In the genomic region with DNA sequence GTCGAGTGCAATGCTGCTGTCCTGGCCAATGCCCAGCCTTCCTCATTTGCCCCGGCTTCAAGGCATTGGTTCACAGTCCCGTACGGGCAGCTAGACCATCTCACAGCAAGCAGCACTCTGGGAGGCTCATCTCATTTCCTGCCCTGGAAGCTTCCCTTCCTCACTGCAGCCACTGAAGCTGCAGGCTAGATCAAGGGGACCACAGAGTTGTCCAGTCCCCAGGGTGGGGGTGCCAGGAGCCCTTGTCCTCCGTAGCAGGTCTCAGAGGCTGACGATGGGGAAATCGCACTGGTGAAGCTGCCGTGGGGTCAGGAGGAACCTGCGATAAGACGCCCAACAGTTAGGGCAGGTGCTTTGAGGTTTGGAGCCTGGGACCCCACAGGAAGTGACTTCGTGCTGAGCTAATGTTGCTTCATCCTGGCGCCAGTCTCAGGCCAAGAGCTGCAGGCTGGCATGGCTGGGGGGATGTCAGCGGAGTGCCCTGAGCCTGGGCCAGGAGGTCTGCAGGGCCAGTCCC, we compare ENCODE assay signal across 9 cellular contexts. TPM values are rescaled to one million over a fixed set of nuclear protein-coding genes. Genes with fewer than 3 reads are reported as not detected.
DNase-seq lines count a peak whose midpoint lies in the region; ATAC-seq, FAIRE-seq and TF ChIP-seq lines count a peak whose summit lies in the region.
"Had no signal": no experiment of that assay in that cellular context is flagged by ENCODE, and none has a peak within 500 bp of the region (broad histone marks: within the 10 kb centered on the region; RNA-seq: fewer than 3 reads in every experiment).

A gene with protein sequence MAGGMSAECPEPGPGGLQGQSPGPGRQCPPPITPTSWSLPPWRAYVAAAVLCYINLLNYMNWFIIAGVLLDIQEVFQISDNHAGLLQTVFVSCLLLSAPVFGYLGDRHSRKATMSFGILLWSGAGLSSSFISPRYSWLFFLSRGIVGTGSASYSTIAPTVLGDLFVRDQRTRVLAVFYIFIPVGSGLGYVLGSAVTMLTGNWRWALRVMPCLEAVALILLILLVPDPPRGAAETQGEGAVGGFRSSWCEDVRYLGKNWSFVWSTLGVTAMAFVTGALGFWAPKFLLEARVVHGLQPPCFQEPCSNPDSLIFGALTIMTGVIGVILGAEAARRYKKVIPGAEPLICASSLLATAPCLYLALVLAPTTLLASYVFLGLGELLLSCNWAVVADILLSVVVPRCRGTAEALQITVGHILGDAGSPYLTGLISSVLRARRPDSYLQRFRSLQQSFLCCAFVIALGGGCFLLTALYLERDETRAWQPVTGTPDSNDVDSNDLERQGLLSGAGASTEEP (plus strand): TSS at position 426 of the 517 bp plus-strand sequence. CDS start 28 bp downstream, at position 454.

- peak within 1 kb of the TSS; percentile 50 for H3K4me3 Mint-ChIP-seq in T-helper 17 cell

- H3K9me3 ChIP-seq in T-helper 17 cell (ENCODE audit: control insufficient read depth, low read length, poor library complexity, severe bottlenecking): no peaks in the 10 kb centered on the region
- H3K9me3 ChIP-seq in GM12878 (replicated peaks; ENCODE audit: control insufficient read depth, insufficient read depth, low read length): no peaks in the 10 kb centered on the region

- H3K27ac Mint-ChIP-seq in T-helper 17 cell: no peak within 1 kb of the TSS

- peak within 1 kb of the TSS; percentile 80 for H2AFZ ChIP-seq in GM12878 (ENCODE audit: control insufficient read depth, low read depth, low read length)

- TF ChIP-seq POLR2A in GM12878 (IDR thresholded peaks at IDR 0.05; ENCODE audit: low read depth, low read length): peak; percentile 45; the same call in 1 of the 2 replicates

- H3K27me3 Mint-ChIP-seq in T-helper 17 cell: peaks cover 6% of the 10 kb centered on the region

- TF ChIP-seq CTCF in GM12878 (IDR thresholded peaks at IDR 0.05 in 2 of 3, conservative IDR thresholded peaks at IDR 0.05 in 1 of 3; ENCODE audit: control insufficient read depth in 2 of 3, extremely low read depth in 1 of 3, insufficient read depth in 1 of 3, low read depth in 3 of 3, low read length in 3 of 3): no peak

- TF ChIP-seq RAD21 in GM12878 (IDR thresholded peaks at IDR 0.05; ENCODE audit: insufficient read depth, low read depth, low read length): no peak

- DNase-seq in KBM-7 (peak; percentile 83), T-helper 17 cell (no peak), GM12878 (ENCODE audit: low read depth, low spot score) (no peak), HT-29 (ENCODE audit: low spot score) (no peak), ureter (ENCODE audit: low spot score) (no peak), GM19239 (ENCODE audit: insufficient read length, low spot score) (no peak)
- DNase-seq in stimulated activated CD8-positive, alpha-beta memory T cell treated with anti-CD3 and anti-CD28 coated beads, Interleukin-4, amount 100 ng/mL, for 24 hours (ENCODE audit: low read depth): peak; percentile 24
- DNase-seq: cortex of kidney had no signal

- no peak within 1 kb of the TSS for H3K27ac ChIP-seq in GM12878 (ENCODE audit: control insufficient read depth, insufficient read depth)

- BruUV-seq in GM12878 (replicated peaks; lab: Mats Ljungman, UMichigan): no TSS peak

- in situ Hi-C loops in KBM-7 (cut with MboI; ENCODE audit: low pct_unique_long_range_greater_than_20kb, low sequenced_read_pairs): no loop called here
- in situ Hi-C loops in GM12878 (cut with MboI): no loop called here

- WGBS in GM12878 (ENCODE audit: insufficient coverage, insufficient replicate concordance, low lambda C conversion rate, missing lambda C conversion rate): 0% methylated on average over 13 of the region's 13 CpGs

- intact Hi-C loops in GM12878 (cut with micrococcal nuclease; ENCODE audit: unreplicated experiment): no loop called here

- RAD21 ChIA-PET in GM12878 (lab: Charles Lee; ENCODE audit: unreplicated experiment): no interaction called here

- CTCF ChIA-PET in GM12878 (lab: Yijun Ruan, JAX): interaction anchor here (1.0 kb wide), 1 partner anchor 12 kb away, joined by 3 read pairs; no protein-coding TSS in a partner anchor

- H3K79me2 ChIP-seq in GM12878 (ENCODE audit: control insufficient read depth, insufficient read depth, low read length): no peaks in the 10 kb centered on the region

- H4K20me1 ChIP-seq in GM12878 (ENCODE audit: control insufficient read depth, insufficient read depth): no peaks in the 10 kb centered on the region

- H3K9ac ChIP-seq in GM12878 (ENCODE audit: control insufficient read depth, insufficient read depth, low read length): no peak within 1 kb of the TSS

- H3K4me3 ChIP-seq in GM12878: no peak within 1 kb of the TSS

- H3K36me3 Mint-ChIP-seq in T-helper 17 cell (ENCODE audit: low read depth): peaks cover under 1% of the 10 kb centered on the region

- TF ChIP-seq EP300 in GM12878 (IDR thresholded peaks at IDR 0.05; ENCODE audit: borderline replicate concordance in 1 of 2, control insufficient read depth in 1 of 2, low read depth in 2 of 2, low read length in 2 of 2): no peak

- SMC1A ChIA-PET in GM12878 (lab: Charles Lee; ENCODE audit: uncharacterized antibody, unreplicated experiment): no interaction called here

- H3K4me2 ChIP-seq in GM12878 (ENCODE audit: control insufficient read depth, insufficient read depth): peak within 1 kb of the TSS; percentile 21

- H3K4me1 Mint-ChIP-seq in T-helper 17 cell: peaks cover 14% of the 10 kb centered on the region

- ATAC-seq in T-helper 17 cell: peak; percentile 48
- peak; percentile 78 for ATAC-seq in GM12878
- no peak for ATAC-seq in GM19455 (IDR thresholded peaks at IDR 0.05; ENCODE audit: unreplicated experiment)

- POLR2A ChIA-PET in GM12878 (lab: Charles Lee): no interaction called here

- no peaks in the 10 kb centered on the region for H3K27me3 ChIP-seq in GM12878 (replicated peaks in 1 of 2; ENCODE audit: control insufficient read depth in 2 of 2, insufficient read depth in 2 of 2, low read length in 1 of 2)

- FAIRE-seq in GM12878 (lab: Jason Lieb, UNC): no peak
- no peak for FAIRE-seq in GM19239 (lab: Jason Lieb, UNC)

- no peaks in the 10 kb centered on the region for H3K36me3 ChIP-seq in GM12878 (ENCODE audit: control insufficient read depth in 2 of 2, insufficient read depth in 2 of 2, low read length in 1 of 2)

- peaks cover 12% of the 10 kb centered on the region for H3K4me1 ChIP-seq in GM12878 (ENCODE audit: control insufficient read depth, insufficient read depth, low read length)

TF ChIP-seq in GM12878, 131 proteins besides CTCF, POLR2A, EP300 and RAD21:
- TF ChIP-seq POU2F2 (IDR thresholded peaks at IDR 0.05; ENCODE audit: borderline replicate concordance, low read depth, low read length): no peak
- TF ChIP-seq, protein P1, sequence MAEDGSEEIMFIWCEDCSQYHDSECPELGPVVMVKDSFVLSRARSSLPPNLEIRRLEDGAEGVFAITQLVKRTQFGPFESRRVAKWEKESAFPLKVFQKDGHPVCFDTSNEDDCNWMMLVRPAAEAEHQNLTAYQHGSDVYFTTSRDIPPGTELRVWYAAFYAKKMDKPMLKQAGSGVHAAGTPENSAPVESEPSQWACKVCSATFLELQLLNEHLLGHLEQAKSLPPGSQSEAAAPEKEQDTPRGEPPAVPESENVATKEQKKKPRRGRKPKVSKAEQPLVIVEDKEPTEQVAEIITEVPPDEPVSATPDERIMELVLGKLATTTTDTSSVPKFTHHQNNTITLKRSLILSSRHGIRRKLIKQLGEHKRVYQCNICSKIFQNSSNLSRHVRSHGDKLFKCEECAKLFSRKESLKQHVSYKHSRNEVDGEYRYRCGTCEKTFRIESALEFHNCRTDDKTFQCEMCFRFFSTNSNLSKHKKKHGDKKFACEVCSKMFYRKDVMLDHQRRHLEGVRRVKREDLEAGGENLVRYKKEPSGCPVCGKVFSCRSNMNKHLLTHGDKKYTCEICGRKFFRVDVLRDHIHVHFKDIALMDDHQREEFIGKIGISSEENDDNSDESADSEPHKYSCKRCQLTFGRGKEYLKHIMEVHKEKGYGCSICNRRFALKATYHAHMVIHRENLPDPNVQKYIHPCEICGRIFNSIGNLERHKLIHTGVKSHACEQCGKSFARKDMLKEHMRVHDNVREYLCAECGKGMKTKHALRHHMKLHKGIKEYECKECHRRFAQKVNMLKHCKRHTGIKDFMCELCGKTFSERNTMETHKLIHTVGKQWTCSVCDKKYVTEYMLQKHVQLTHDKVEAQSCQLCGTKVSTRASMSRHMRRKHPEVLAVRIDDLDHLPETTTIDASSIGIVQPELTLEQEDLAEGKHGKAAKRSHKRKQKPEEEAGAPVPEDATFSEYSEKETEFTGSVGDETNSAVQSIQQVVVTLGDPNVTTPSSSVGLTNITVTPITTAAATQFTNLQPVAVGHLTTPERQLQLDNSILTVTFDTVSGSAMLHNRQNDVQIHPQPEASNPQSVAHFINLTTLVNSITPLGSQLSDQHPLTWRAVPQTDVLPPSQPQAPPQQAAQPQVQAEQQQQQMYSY (CRISPR knock-in tag; IDR thresholded peaks at IDR 0.05): no peak
- no peak for TF ChIP-seq CBX3 (IDR thresholded peaks at IDR 0.05; ENCODE audit: borderline replicate concordance, low read depth)
- no peak for TF ChIP-seq HDAC2 (IDR thresholded peaks at IDR 0.05)
- peak in 1 of 2 experiments; percentile 35; a peak in 1 of 4 replicates for TF ChIP-seq CEBPB (IDR thresholded peaks at IDR 0.05; ENCODE audit: borderline replicate concordance in 1 of 2, low read depth in 2 of 2, low read length in 2 of 2)
- peak; percentile 19; the same call in 1 of the 2 replicates for TF ChIP-seq RUNX3 (IDR thresholded peaks at IDR 0.05; ENCODE audit: low read length)
- no peak for TF ChIP-seq NR2F1 (conservative IDR thresholded peaks at IDR 0.05)
TF ChIP-seq in GM12878: peak in this region for 2.

RNA-seq across cellular contexts. Expression of the gene that starts here (rescaled TPM):
- 1 to 10 TPM; 1.8 to 1.9 TPM for total RNA-seq in T-helper 17 cell
- 0.23 and 0.29 TPM in 2 replicates for total RNA-seq in GM12878 (2013; cell fraction: nucleolus; rRNA removed)
- 2.6 and 3.3 TPM in 2 replicates for total RNA-seq in GM12878 (2014; rRNA removed)
- total RNA-seq in GM12878 (2014; rRNA removed; fragmentation: Illumina TruSeq; extraction: Trizol): 0.51 and 0.89 TPM in 2 replicates
- 2.0 and 2.3 TPM in 2 replicates for total RNA-seq in GM12878 (2021)
- polyA plus RNA-seq in GM12878 (2011; ENCODE audit: low read depth): not detected
- 0.16 and 0.35 TPM in 2 replicates for polyA plus RNA-seq in GM12878 (2011; rRNA removed)
- 0.49 and 0.57 TPM in 2 replicates for polyA plus RNA-seq in GM12878 (2011; cell fraction: cytosol; rRNA removed)
- 1.0 and 1.2 TPM in 2 replicates for polyA plus RNA-seq in GM12878 (2011; cell fraction: nucleus; rRNA removed)
- 0.51 and 0.80 TPM in 2 replicates for polyA plus RNA-seq in GM12878 (2012)
- 0.29 and 0.50 TPM in 2 replicates for polyA plus RNA-seq in GM12878 (2014; fragmentation: Illumina TruSeq; extraction: Trizol)
- under 1 TPM; 0.24 TPM for polyA plus RNA-seq in GM12878 (2014; fragmentation: Nextera tagmentation; extraction: Ambion mirVana)
- polyA plus RNA-seq in GM12878 (2014; rRNA removed): 2.2 and 2.3 TPM in 2 replicates
- polyA plus RNA-seq in GM12878 (2016; fragmentation: Nextera tagmentation; extraction: Ambion mirVana): 1 to 10 TPM; 1.0 to 2.3 TPM
- polyA minus RNA-seq in GM12878 (2011; rRNA and poly(A)+ RNA removed): 0.29 and 0.31 TPM in 2 replicates
- polyA minus RNA-seq in GM12878 (2011; cell fraction: cytosol; rRNA and poly(A)+ RNA removed): not detected in 2 replicates
- 0.24 and 0.86 TPM in 2 replicates for polyA minus RNA-seq in GM12878 (2011; cell fraction: nucleus; rRNA and poly(A)+ RNA removed)
- total RNA-seq in HT-29 (2014; rRNA removed; shearing (Covaris generic)): 4.0 and 4.7 TPM in 2 replicates
- 0.26 TPM for total RNA-seq in ureter

Comparison
In these comparisons a context has a peak if more than half of its experiments do, and no peak if none do; other contexts are left out.
1. DNase-seq: peak in KBM-7 (single experiment) and stimulated activated CD8-positive, alpha-beta memory T cell treated with anti-CD3 and anti-CD28 coated beads, Interleukin-4, amount 100 ng/mL, for 24 hours (single experiment); none in T-helper 17 cell (0 of 3), GM12878 (single experiment), HT-29 (single experiment), ureter (single experiment) and GM19239 (single experiment).